ENCODE assay signal across 7 cellular contexts in genomic region chrX:51507551-51507950, GRCh38. TPM values are rescaled to one million over a fixed set of nuclear protein-coding genes. Genes with fewer than 3 reads are reported as not detected.
"Had no signal": no experiment of that assay in that cellular context is flagged by ENCODE, and none has a peak within 500 bp of the region (broad histone marks: within the 10 kb centered on the region; RNA-seq: fewer than 3 reads in every experiment).

No MANE protein-coding gene starts in this region.

- H3K36me3 Mint-ChIP-seq: IgD-negative memory B cell had no signal

- H3K9me3 Mint-ChIP-seq: IgD-negative memory B cell had no signal

- H3K4me3 Mint-ChIP-seq: IgD-negative memory B cell had no signal

- DNase-seq: IMR-90 had no signal

- FAIRE-seq: HepG2, HTR-8/SVneo, K562 had no signal

- ATAC-seq: HepG2, K562 had no signal

- H3K27ac Mint-ChIP-seq: IgD-negative memory B cell had no signal

- H3K27ac ChIP-seq: HL-60 had no signal

- H3K4me1 Mint-ChIP-seq: IgD-negative memory B cell had no signal

- H3K4me3 ChIP-seq: K562 had no signal

RNA-seq across cellular contexts. Expression of gene NUDT11, which starts 11.2 kb away (rescaled TPM):
- total RNA-seq: HepG2, HT-29 had no signal
- polyA plus RNA-seq: HepG2 had no signal
